ENCODE assay signal across 8 cellular contexts in the genomic region with DNA sequence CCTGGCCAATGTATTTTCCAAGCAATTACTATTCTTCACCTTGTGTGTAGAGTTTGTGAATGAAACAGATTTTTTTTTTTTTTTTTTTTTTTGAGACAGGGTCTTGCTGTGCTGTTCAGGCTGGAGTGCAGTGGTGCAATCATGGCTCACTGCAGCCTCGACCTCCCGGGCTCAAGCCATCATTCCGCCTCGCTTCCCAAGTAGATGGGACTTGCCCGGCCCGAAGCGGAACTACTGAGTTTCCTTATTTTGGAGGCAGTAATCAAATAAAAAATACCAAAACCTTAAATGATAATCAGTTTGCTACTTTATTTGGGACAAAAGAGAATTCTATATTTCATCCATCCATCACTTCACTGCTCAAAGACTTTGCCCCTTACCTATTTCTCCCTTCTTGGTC. TPM values are rescaled to one million over a fixed set of nuclear protein-coding genes. Genes with fewer than 3 reads are reported as not detected.
A peak's percentile ranks its signal among the peaks of the same experiment; 100 is the strongest.
DNase-seq lines count a peak whose midpoint lies in the region; ATAC-seq and TF ChIP-seq lines count a peak whose summit lies in the region.
"Had no signal": no experiment of that assay in that cellular context is flagged by ENCODE, and none has a peak within 500 bp of the region (broad histone marks: within the 10 kb centered on the region; RNA-seq: fewer than 3 reads in every experiment).

No MANE protein-coding gene starts in this region.

- H3K79me2 ChIP-seq in HCT116 (ENCODE audit: insufficient read depth, low read length) (no peaks in the 10 kb centered on the region), hepatocyte (peaks cover 4% of the 10 kb centered on the region)

- H4K20me1 ChIP-seq in HCT116 (ENCODE audit: insufficient read depth) (no peaks in the 10 kb centered on the region), hepatocyte (ENCODE audit: insufficient read depth, poor library complexity, severe bottlenecking) (no peaks in the 10 kb centered on the region)

- H3K4me1 ChIP-seq in HCT116 (ENCODE audit: control insufficient read depth in 1 of 2, insufficient read depth in 2 of 2, low read length in 2 of 2), result peaks cover 5 to 9% of the 10 kb centered on the region in 2 experiments; a peak in 2 of 4 replicates
- H3K4me1 ChIP-seq in hepatocyte (ENCODE audit: insufficient read depth), result peaks cover 2% of the 10 kb centered on the region
- H3K4me1 ChIP-seq in spleen, result peaks cover 0 to 20% (median 6%) of the 10 kb centered on the region in 6 donors

- TF ChIP-seq CTCF in HCT116 (IDR thresholded peaks at IDR 0.05 in 2 of 3, conservative IDR thresholded peaks at IDR 0.05 in 1 of 3; ENCODE audit: borderline replicate concordance in 1 of 3, insufficient read depth in 1 of 3, low read depth in 2 of 3, low read length in 2 of 3) (no peak), hepatocyte (IDR thresholded peaks at IDR 0.05; ENCODE audit: poor library complexity) (no peak), spleen (IDR thresholded peaks at IDR 0.05 in 8 of 11, conservative IDR thresholded peaks at IDR 0.05 in 3 of 11) (no peak)

- DNase-seq in HCT116 (ENCODE audit: low read depth, low spot score), result no peak
- no peak for DNase-seq in SK-N-MC (ENCODE audit: low read depth, low spot score)
- no peak for DNase-seq in hepatocyte (ENCODE audit: low spot score)
- no peak for DNase-seq in spleen
- no peak for DNase-seq in ureter (ENCODE audit: low spot score)

- peak overlapping the region; percentile 98 for H2AFZ ChIP-seq in HCT116 (ENCODE audit: low read depth, low read length, poor library complexity, severe bottlenecking)
- H2AFZ ChIP-seq in hepatocyte, result peak overlapping the region; percentile 95

- CTCF ChIA-PET in HCT116 (lab: Charles Lee), result no interaction called here

- TF ChIP-seq RAD21 in HCT116 (IDR thresholded peaks at IDR 0.05; ENCODE audit: low read depth), result no peak

- H3K27ac ChIP-seq in HCT116 (ENCODE audit: low read depth, low read length) (peak overlapping the region; percentile 64; the same call in 1 of the 2 replicates), SK-N-MC (peak overlapping the region; percentile 39; the same call in 1 of the 2 replicates), hepatocyte (peak overlapping the region; percentile 83), spleen (peak overlapping the region in 1 of 8 donors; percentile 83)

- H3K36me3 ChIP-seq in HCT116 (ENCODE audit: control insufficient read depth in 1 of 2, insufficient read depth in 2 of 2, low read length in 2 of 2) (no peaks in the 10 kb centered on the region), SK-N-MC (ENCODE audit: insufficient read depth, low read length) (no peaks in the 10 kb centered on the region), hepatocyte (replicated peaks; ENCODE audit: insufficient read depth, low read depth) (no peaks in the 10 kb centered on the region), spleen (no peaks in the 10 kb centered on the region)

- no TSS peak for BruUV-seq in HCT116 (replicated peaks; lab: Mats Ljungman, UMichigan)

- TF ChIP-seq POLR2A in HCT116 (IDR thresholded peaks at IDR 0.05; ENCODE audit: borderline replicate concordance, extremely low read depth, insufficient read depth, insufficient read length) (no peak), spleen (IDR thresholded peaks at IDR 0.05) (no peak)

- H3K9me2 ChIP-seq in HCT116 (ENCODE audit: insufficient read depth) (no peaks in the 10 kb centered on the region), hepatocyte (replicated peaks; ENCODE audit: insufficient read depth) (no peaks in the 10 kb centered on the region)

- H3K9me3 ChIP-seq in HCT116 (ENCODE audit: control insufficient read depth in 1 of 2, insufficient read depth in 1 of 2, low read depth in 1 of 2, low read length in 2 of 2) (no peaks in the 10 kb centered on the region; a peak in 1 of 4 replicates), SK-N-MC (ENCODE audit: low read depth, low read length) (no peaks in the 10 kb centered on the region), hepatocyte (ENCODE audit: low read depth) (no peaks in the 10 kb centered on the region), spleen (peaks cover 0 to 4% (median under 1%) of the 10 kb centered on the region in 8 donors)

- H3K9ac ChIP-seq in HCT116 (ENCODE audit: low read length) (peak overlapping the region; percentile 58; the same call in 1 of the 2 replicates), SK-N-MC (ENCODE audit: insufficient read length) (peak overlapping the region; percentile 67)

- peak overlapping the region; percentile 95 for H3K4me2 ChIP-seq in HCT116 (ENCODE audit: low read length)
- H3K4me2 ChIP-seq in hepatocyte, result peak overlapping the region; percentile 73

- H3K27me3 ChIP-seq in HCT116 (ENCODE audit: insufficient read depth, low read length) (no peaks in the 10 kb centered on the region), hepatocyte (no peaks in the 10 kb centered on the region), spleen (replicated peaks in 1 of 7) (no peaks in the 10 kb centered on the region)

- RAD21 ChIA-PET in HCT116 (lab: Charles Lee; ENCODE audit: low non-redundant PET in 1 of 2, low total read pairs in 2 of 2, uncharacterized antibody in 2 of 2, unreplicated experiment in 2 of 2), result no interaction called here

- POLR2A ChIA-PET in HCT116 (lab: Charles Lee), result no interaction called here

- intact Hi-C loops in HCT116 (cut with micrococcal nuclease) (no loop called here), spleen (cut with DNase I; ENCODE audit: low total_unique reads) (no loop called here)

- 97% methylated on average over 7 of the region's 7 CpGs for WGBS in hepatocyte (ENCODE audit: low lambda C conversion rate, missing lambda C conversion rate)
- 93 to 95% (median 94%) methylated on average over 7 of the region's 7 CpGs for WGBS in spleen, 5 donors

- no peak for ATAC-seq in HCT116
- no peak for ATAC-seq in GM18519 (IDR thresholded peaks at IDR 0.05; ENCODE audit: low FRiP score, unreplicated experiment)
- ATAC-seq in GM21515 (IDR thresholded peaks at IDR 0.05; ENCODE audit: unreplicated experiment), result no peak

- H3K4me3 ChIP-seq in HCT116 (replicated peaks in 1 of 2; ENCODE audit: low read depth in 1 of 2, low read length in 2 of 2) (peak overlapping the region; percentile 63 to 67), SK-N-MC (peak overlapping the region; percentile 91), hepatocyte (peak overlapping the region; percentile 82), spleen (peak overlapping the region in 5 of 8 donors; percentile 59 to 78 (median 69))

TF ChIP-seq in HCT116, 20 proteins besides CTCF, POLR2A, EP300 and RAD21 (continues in another document):
- TF ChIP-seq ELF1 (IDR thresholded peaks at IDR 0.05; ENCODE audit: borderline replicate concordance, low read depth), result no peak
- TF ChIP-seq ZNF274 (IDR thresholded peaks at IDR 0.05; ENCODE audit: low read depth, low read length), result no peak
- TF ChIP-seq ZFX (IDR thresholded peaks at IDR 0.05), result no peak
- TF ChIP-seq EZH2phosphoT487 (IDR thresholded peaks at IDR 0.05; ENCODE audit: borderline replicate concordance), result no peak
- TF ChIP-seq POLR2AphosphoS5 (IDR thresholded peaks at IDR 0.05; ENCODE audit: low read depth, low read length), result no peak
- TF ChIP-seq, protein P1, sequence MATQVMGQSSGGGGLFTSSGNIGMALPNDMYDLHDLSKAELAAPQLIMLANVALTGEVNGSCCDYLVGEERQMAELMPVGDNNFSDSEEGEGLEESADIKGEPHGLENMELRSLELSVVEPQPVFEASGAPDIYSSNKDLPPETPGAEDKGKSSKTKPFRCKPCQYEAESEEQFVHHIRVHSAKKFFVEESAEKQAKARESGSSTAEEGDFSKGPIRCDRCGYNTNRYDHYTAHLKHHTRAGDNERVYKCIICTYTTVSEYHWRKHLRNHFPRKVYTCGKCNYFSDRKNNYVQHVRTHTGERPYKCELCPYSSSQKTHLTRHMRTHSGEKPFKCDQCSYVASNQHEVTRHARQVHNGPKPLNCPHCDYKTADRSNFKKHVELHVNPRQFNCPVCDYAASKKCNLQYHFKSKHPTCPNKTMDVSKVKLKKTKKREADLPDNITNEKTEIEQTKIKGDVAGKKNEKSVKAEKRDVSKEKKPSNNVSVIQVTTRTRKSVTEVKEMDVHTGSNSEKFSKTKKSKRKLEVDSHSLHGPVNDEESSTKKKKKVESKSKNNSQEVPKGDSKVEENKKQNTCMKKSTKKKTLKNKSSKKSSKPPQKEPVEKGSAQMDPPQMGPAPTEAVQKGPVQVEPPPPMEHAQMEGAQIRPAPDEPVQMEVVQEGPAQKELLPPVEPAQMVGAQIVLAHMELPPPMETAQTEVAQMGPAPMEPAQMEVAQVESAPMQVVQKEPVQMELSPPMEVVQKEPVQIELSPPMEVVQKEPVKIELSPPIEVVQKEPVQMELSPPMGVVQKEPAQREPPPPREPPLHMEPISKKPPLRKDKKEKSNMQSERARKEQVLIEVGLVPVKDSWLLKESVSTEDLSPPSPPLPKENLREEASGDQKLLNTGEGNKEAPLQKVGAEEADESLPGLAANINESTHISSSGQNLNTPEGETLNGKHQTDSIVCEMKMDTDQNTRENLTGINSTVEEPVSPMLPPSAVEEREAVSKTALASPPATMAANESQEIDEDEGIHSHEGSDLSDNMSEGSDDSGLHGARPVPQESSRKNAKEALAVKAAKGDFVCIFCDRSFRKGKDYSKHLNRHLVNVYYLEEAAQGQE (IDR thresholded peaks at IDR 0.05; ENCODE audit: low read depth), result no peak
- TF ChIP-seq CBX3 (IDR thresholded peaks at IDR 0.05; ENCODE audit: low read depth), result no peak
- TF ChIP-seq YY1 (IDR thresholded peaks at IDR 0.05; ENCODE audit: extremely low read depth, insufficient replicate concordance, low read depth, low read length), result no peak
- TF ChIP-seq JUND (IDR thresholded peaks at IDR 0.05), result no peak
- no peak for TF ChIP-seq EGR1 (IDR thresholded peaks at IDR 0.05; ENCODE audit: low read depth)

RNA-seq across cellular contexts. Expression of a gene that starts 0.7 kb away (rescaled TPM):
- 2.8 TPM for total RNA-seq in HCT116 (2021; ENCODE audit: unreplicated experiment)
- polyA plus RNA-seq in HCT116 (2012), result 0.60 and 1.1 TPM in 2 replicates
- 6.0 and 6.1 TPM in 2 replicates for total RNA-seq in hepatocyte
- polyA plus RNA-seq in hepatocyte, result 2.4 TPM in 2 replicates
- 1 to 10 TPM; 3.0 to 6.9 (median 4.1) TPM for total RNA-seq in spleen
- polyA plus RNA-seq in spleen, result under 1 TPM; 0.52 to 0.90 (median 0.55) TPM
- total RNA-seq in ureter, result 6.6 TPM

RNA-seq across cellular contexts. Expression of a gene that starts 4.2 kb away (rescaled TPM):
- total RNA-seq in HCT116 (2021; ENCODE audit: unreplicated experiment), result 0.27 TPM
- polyA plus RNA-seq in HCT116 (2012), result 0.14 TPM in 1 of 2 replicates, not detected in the other
- not detected in 2 replicates for total RNA-seq in hepatocyte
- polyA plus RNA-seq in hepatocyte, result not detected in 2 replicates
- not detected for total RNA-seq in spleen
- under 1 TPM in 1 of 3 donors, not detected in 2; 0.15 TPM for polyA plus RNA-seq in spleen
- total RNA-seq in ureter, result not detected

RNA-seq across cellular contexts. Expression of a gene that starts 49.7 kb away (rescaled TPM):
- total RNA-seq in HCT116 (2021; ENCODE audit: unreplicated experiment), result 2.6 TPM
- 1.4 and 2.6 TPM in 2 replicates for polyA plus RNA-seq in HCT116 (2012)
- total RNA-seq in hepatocyte, result 3.4 and 4.5 TPM in 2 replicates
- 2.9 and 5.2 TPM in 2 replicates for polyA plus RNA-seq in hepatocyte
- total RNA-seq in spleen, result under 1 TPM in 1 of 7 donors, not detected in 6; 0.51 TPM
- polyA plus RNA-seq in spleen, result under 1 TPM in 1 of 3 donors, not detected in 2; 0.07 TPM
- 0.26 TPM for total RNA-seq in ureter
- total RNA-seq: GM12878 had no signal
- polyA plus RNA-seq: GM12878 had no signal
